13 cellular contexts compared by ENCODE assay signal in genomic region chr12:124387510-124387855, GRCh38.
DNase-seq lines count a peak whose midpoint lies in the region; ATAC-seq, FAIRE-seq and TF ChIP-seq lines count a peak whose summit lies in the region.
"Had no signal": no experiment of that assay in that cellular context is flagged by ENCODE, and none has a peak within 500 bp of the region (broad histone marks: within the 10 kb centered on the region; RNA-seq: fewer than 3 reads in every experiment).

No MANE protein-coding gene starts in this region.

- in situ Hi-C loops in astrocyte of the cerebellum (cut with HindIII; ENCODE audit: low sequenced_read_pairs) = no loop called here

- ATAC-seq in HG02973 (IDR thresholded peaks at IDR 0.05; ENCODE audit: unreplicated experiment) = no peak
- ATAC-seq in left colon = no peak
- ATAC-seq: stimulated activated naive CD8-positive, alpha-beta T cell treated with anti-CD3 and anti-CD28 coated beads, Interleukin-15, amount 100 ng/mL, for 72 hours had no signal

- H3K27me3 ChIP-seq in effector memory CD4-positive, alpha-beta T cell (replicated peaks; ENCODE audit: control insufficient read depth, insufficient read depth, low read length, poor library complexity, severe bottlenecking) = no peaks in the 10 kb centered on the region

- no peaks in the 10 kb centered on the region for H3K9me3 ChIP-seq in kidney (ENCODE audit: control insufficient read depth in 1 of 2, low read length in 2 of 2)
- no peaks in the 10 kb centered on the region for H3K9me3 ChIP-seq in effector memory CD4-positive, alpha-beta T cell (ENCODE audit: control insufficient read depth, low read length)

- peak overlapping the region in 1 of 2 donors; percentile 91 for H3K9ac ChIP-seq in kidney (ENCODE audit: low read length in 2 of 2)

- FAIRE-seq in kidney (lab: Jason Lieb, UNC) = no peak
- FAIRE-seq: small intestine had no signal

- intact Hi-C loops in kidney (cut with DNase I) = no loop called here
- intact Hi-C loops in left colon (cut with DNase I, micrococcal nuclease) = no loop called here

- H3K4me3 ChIP-seq in astrocyte of the cerebellum (ENCODE audit: low read depth, low read length) (peak overlapping the region; percentile 73), kidney (ENCODE audit: low read length in 2 of 2) (peak overlapping the region in 1 of 2 donors; percentile 70), skin epidermis (peak overlapping the region; percentile 17 to 51 (median 34))
- H3K4me3 ChIP-seq in effector memory CD4-positive, alpha-beta T cell (ENCODE audit: insufficient read depth, low read depth, low read length, poor library complexity, severe bottlenecking) = no peak overlapping the region

- peaks cover 31 to 51% of the 10 kb centered on the region in 2 donors for H3K4me1 ChIP-seq in kidney (ENCODE audit: control insufficient read depth in 1 of 2, insufficient read depth in 1 of 2, low read depth in 1 of 2, low read length in 2 of 2)
- H3K4me1 ChIP-seq in effector memory CD4-positive, alpha-beta T cell (ENCODE audit: control insufficient read depth, insufficient read depth, low read length, poor library complexity, severe bottlenecking) = peaks cover 15% of the 10 kb centered on the region

- H3K36me3 ChIP-seq in kidney (ENCODE audit: control insufficient read depth in 1 of 2, insufficient read depth in 2 of 2, low read length in 2 of 2) = peaks cover 11% of the 10 kb centered on the region in 2 donors
- peaks cover 23% of the 10 kb centered on the region for H3K36me3 ChIP-seq in effector memory CD4-positive, alpha-beta T cell (ENCODE audit: control insufficient read depth, insufficient read depth, low read length)

- DNase-seq in EH (ENCODE audit: low read depth) (peak; percentile 20), astrocyte of the cerebellum (ENCODE audit: low read depth) (no peak), kidney (peak; percentile 81), germinal center (ENCODE audit: low spot score) (no peak), left colon (no peak)
- DNase-seq in effector memory CD4-positive, alpha-beta T cell = no peak
- DNase-seq: activated CD4-positive, alpha-beta T cell treated with anti-CD3 and anti-CD28 coated beads for 48 hours; amniotic stem cell; KG1; small intestine; stimulated activated naive CD8-positive, alpha-beta T cell treated with anti-CD3 and anti-CD28 coated beads, Interleukin-15, amount 100 ng/mL, for 72 hours had no signal

- TF ChIP-seq CTCF in astrocyte of the cerebellum (IDR thresholded peaks at IDR 0.05; ENCODE audit: low read depth, low read length, missing control alignments) = no peak
- TF ChIP-seq CTCF in kidney (IDR thresholded peaks at IDR 0.05; ENCODE audit: borderline replicate concordance, extremely low read depth, insufficient read depth) = no peak

- H3K27ac ChIP-seq in kidney (ENCODE audit: low read depth in 2 of 2, low read length in 2 of 2) = peak overlapping the region; percentile 87 to 89
- peak overlapping the region in 19 of 21 experiments; percentile 15 to 95 (median 85) for H3K27ac ChIP-seq in skin epidermis
- H3K27ac ChIP-seq in effector memory CD4-positive, alpha-beta T cell (ENCODE audit: insufficient read depth, low read length, poor library complexity, severe bottlenecking) = no peak overlapping the region

Comparison
In these comparisons a context has a peak if more than half of its experiments do, and no peak if none do; other contexts are left out.
1. DNase-seq: peak in EH (single experiment) and kidney (single experiment); none in astrocyte of the cerebellum (single experiment), germinal center (single experiment), effector memory CD4-positive, alpha-beta T cell (0 of 3) and left colon (0 of 2).